11 cellular contexts compared by ENCODE assay signal in genomic region chr12:121503395-121503794, GRCh38.
"Had no signal": no experiment of that assay in that cellular context is flagged by ENCODE, and none has a peak within 500 bp of the region (broad histone marks: within the 10 kb centered on the region; RNA-seq: fewer than 3 reads in every experiment).

No MANE protein-coding gene starts in this region.

- H3K36me3 Mint-ChIP-seq: activated naive CD8-positive, alpha-beta T cell had no signal

- H3K27me3 ChIP-seq: ascending aorta, ovary had no signal

- H3K36me3 ChIP-seq: ovary had no signal

- ATAC-seq: activated CD4-positive, CD25-positive, alpha-beta regulatory T cell treated with anti-CD3 and anti-CD28 coated beads, Interleukin-2, amount 50 U/mL, for 24 hours; left lobe of liver had no signal

- H3K4me3 Mint-ChIP-seq: activated naive CD8-positive, alpha-beta T cell; T-helper 2 cell treated with Interferon-gamma antibody and Interleukin-4, amounts not matched to agents 5 μg/mL and 100 μg/mL, for 36 hours had no signal

- DNase-seq: activated CD4-positive, alpha-beta T cell treated with anti-CD3 and anti-CD28 coated beads, Interleukin-2, amount 50 U/mL, for 48 hours; foreskin melanocyte; head of caudate nucleus; mammary epithelial cell; ovary; stimulated activated CD4-positive, alpha-beta T cell treated with anti-CD3 and anti-CD28 coated beads, Interleukin-2, amount 100 ng/mL, for 48 hours had no signal

- H3K27ac Mint-ChIP-seq: activated naive CD8-positive, alpha-beta T cell; T-helper 2 cell treated with Interferon-gamma antibody and Interleukin-4, amounts not matched to agents 5 μg/mL and 100 μg/mL, for 36 hours had no signal

- H3K27me3 Mint-ChIP-seq: activated naive CD8-positive, alpha-beta T cell had no signal

- H3K9me3 ChIP-seq: ascending aorta, ovary had no signal

- H3K4me1 ChIP-seq: ascending aorta had no signal

- H3K4me3 ChIP-seq: ascending aorta, ovary had no signal

- H3K27ac ChIP-seq: ascending aorta, ovary had no signal

- H3K9me3 Mint-ChIP-seq: T-helper 2 cell treated with Interferon-gamma antibody and Interleukin-4, amounts not matched to agents 5 μg/mL and 100 μg/mL, for 36 hours had no signal
